ENCODE assay signal across 17 cellular contexts in the genomic region with DNA sequence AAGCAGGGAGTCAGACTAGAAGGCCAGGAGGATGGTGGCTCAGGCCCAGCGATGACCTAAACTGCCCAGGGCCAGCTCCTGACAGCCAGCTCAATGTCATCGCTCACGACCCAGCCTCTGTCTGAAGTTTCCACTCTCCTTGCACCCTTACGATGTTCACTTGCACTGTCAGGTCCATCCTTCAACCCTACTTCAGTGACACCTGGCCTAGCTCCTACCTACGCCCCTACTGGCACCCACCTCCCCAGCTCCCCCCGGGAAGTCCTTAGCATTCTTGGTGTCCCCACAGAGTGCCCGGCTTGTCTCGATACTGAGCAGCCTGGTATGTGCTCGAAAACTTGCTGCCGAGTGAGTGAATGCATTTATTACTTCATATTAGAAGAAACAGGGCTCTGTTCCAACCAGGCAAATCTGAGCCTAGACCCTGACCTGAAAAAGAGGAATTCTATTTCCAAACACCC. TPM values are rescaled to one million over a fixed set of nuclear protein-coding genes. Genes with fewer than 3 reads are reported as not detected.
DNase-seq lines count a peak whose midpoint lies in the region; ATAC-seq and TF ChIP-seq lines count a peak whose summit lies in the region.
"Had no signal": no experiment of that assay in that cellular context is flagged by ENCODE, and none has a peak within 500 bp of the region (broad histone marks: within the 10 kb centered on the region; RNA-seq: fewer than 3 reads in every experiment).

No MANE protein-coding gene starts in this region.

- H3K9me3 Mint-ChIP-seq in HFFc6, result peaks cover 69% of the 10 kb centered on the region
- H3K9me3 Mint-ChIP-seq: effector memory CD8-positive, alpha-beta T cell; memory B cell had no signal

- no peak overlapping the region for H3K4me3 Mint-ChIP-seq in HFFc6
- H3K4me3 Mint-ChIP-seq: activated CD8-positive, alpha-beta memory T cell treated with anti-CD3 and anti-CD28 coated beads, Interleukin-2, amount 10 ng/mL, durations not matched to agents 7 days and 5 days; effector memory CD8-positive, alpha-beta T cell; memory B cell had no signal

- H3K27ac Mint-ChIP-seq in HFFc6, result no peak overlapping the region
- H3K27ac Mint-ChIP-seq: activated CD8-positive, alpha-beta memory T cell treated with anti-CD3 and anti-CD28 coated beads, Interleukin-2, amount 10 ng/mL, durations not matched to agents 7 days and 5 days; effector memory CD8-positive, alpha-beta T cell; memory B cell had no signal

- TF ChIP-seq CTCF in body of pancreas (IDR thresholded peaks at IDR 0.05) (no peak), right atrium auricular region (IDR thresholded peaks at IDR 0.05) (no peak), psoas muscle (IDR thresholded peaks at IDR 0.05) (no peak), upper lobe of left lung (IDR thresholded peaks at IDR 0.05) (no peak), HFFc6 (IDR thresholded peaks at IDR 0.05) (no peak)

- no peaks in the 10 kb centered on the region for H3K36me3 Mint-ChIP-seq in HFFc6 (ENCODE audit: low read depth)
- H3K36me3 Mint-ChIP-seq: activated CD8-positive, alpha-beta memory T cell treated with anti-CD3 and anti-CD28 coated beads, Interleukin-2, amount 10 ng/mL, durations not matched to agents 7 days and 5 days; memory B cell had no signal

- H3K4me3 ChIP-seq in body of pancreas (no peak overlapping the region), right atrium auricular region (peak overlapping the region in 1 of 2 donors; percentile 14), psoas muscle (peak overlapping the region; percentile 28), upper lobe of left lung (no peak overlapping the region)
- H3K4me3 ChIP-seq: PC-9 had no signal

- 53 to 62% methylated on average over 8 to 10 of the region's 10 CpGs for WGBS in body of pancreas, 2 donors
- 21 to 32% (median 31%) methylated on average over 10 of the region's 10 CpGs for WGBS in psoas muscle, 3 donors
- 61 to 63% methylated on average over 10 of the region's 10 CpGs for WGBS in upper lobe of left lung, 2 donors

- TF ChIP-seq POLR2A in body of pancreas (IDR thresholded peaks at IDR 0.05) (no peak), upper lobe of left lung (IDR thresholded peaks at IDR 0.05) (no peak)

- H3K27me3 ChIP-seq in body of pancreas (no peaks in the 10 kb centered on the region), right atrium auricular region (no peaks in the 10 kb centered on the region), psoas muscle (ENCODE audit: insufficient read depth in 3 of 3, low read length in 2 of 3) (no peaks in the 10 kb centered on the region), upper lobe of left lung (no peaks in the 10 kb centered on the region)

- intact Hi-C loops in body of pancreas (cut with DNase I) (no loop called here), psoas muscle (cut with DNase I) (loop anchor here (5.0 kb wide), 2 partner anchors 56 to 76 kb away; no protein-coding TSS in a partner anchor)

- H3K27ac ChIP-seq in body of pancreas (peak overlapping the region in 1 of 4 donors; percentile 27), right atrium auricular region (peak overlapping the region; percentile 77 to 88), psoas muscle (peak overlapping the region; percentile 80), upper lobe of left lung (peak overlapping the region in 3 of 4 donors; percentile 22 to 34 (median 27))
- H3K27ac ChIP-seq: PC-9 had no signal

- TF ChIP-seq EP300 in upper lobe of left lung (IDR thresholded peaks at IDR 0.05), result no peak

- H3K4me1 ChIP-seq in body of pancreas (peaks cover 11% of the 10 kb centered on the region), right atrium auricular region (peaks cover 0 to 12% of the 10 kb centered on the region in 2 donors), psoas muscle (peaks cover 20% of the 10 kb centered on the region), upper lobe of left lung (peaks cover 0 to 9% (median 4%) of the 10 kb centered on the region in 4 donors)

- H3K4me1 Mint-ChIP-seq in HFFc6 (ENCODE audit: low read depth), result no peaks in the 10 kb centered on the region
- H3K4me1 Mint-ChIP-seq: activated CD8-positive, alpha-beta memory T cell treated with anti-CD3 and anti-CD28 coated beads, Interleukin-2, amount 10 ng/mL, durations not matched to agents 7 days and 5 days; memory B cell had no signal

- H3K9me3 ChIP-seq in body of pancreas, result no peaks in the 10 kb centered on the region
- no peaks in the 10 kb centered on the region for H3K9me3 ChIP-seq in right atrium auricular region
- H3K9me3 ChIP-seq in psoas muscle, result no peaks in the 10 kb centered on the region
- no peaks in the 10 kb centered on the region for H3K9me3 ChIP-seq in upper lobe of left lung

- no peaks in the 10 kb centered on the region for H3K36me3 ChIP-seq in body of pancreas (replicated peaks in 1 of 2; ENCODE audit: insufficient read depth in 1 of 2, low read depth in 2 of 2)
- no peaks in the 10 kb centered on the region for H3K36me3 ChIP-seq in right atrium auricular region
- no peaks in the 10 kb centered on the region for H3K36me3 ChIP-seq in psoas muscle (ENCODE audit: insufficient read depth in 1 of 2, low read depth in 1 of 2)
- H3K36me3 ChIP-seq in upper lobe of left lung, result no peaks in the 10 kb centered on the region

- ATAC-seq in body of pancreas, result peak; percentile 56
- peak; percentile 27 to 47 (median 40) for ATAC-seq in psoas muscle
- peak; percentile 18 to 19 for ATAC-seq in upper lobe of left lung (ENCODE audit: low FRiP score in 2 of 2)
- ATAC-seq: activated CD8-positive, alpha-beta memory T cell treated with anti-CD3 and anti-CD28 coated beads, Interleukin-2, amount 10 ng/mL, durations not matched to agents 7 days and 5 days; effector memory CD8-positive, alpha-beta T cell had no signal

- H3K27me3 Mint-ChIP-seq in HFFc6 (ENCODE audit: insufficient read depth), result peaks cover 6% of the 10 kb centered on the region
- H3K27me3 Mint-ChIP-seq: activated CD8-positive, alpha-beta memory T cell treated with anti-CD3 and anti-CD28 coated beads, Interleukin-2, amount 10 ng/mL, durations not matched to agents 7 days and 5 days had no signal

- DNase-seq in body of pancreas, result peak in 3 of 4 donors; percentile 12 to 30 (median 23)
- no peak for DNase-seq in right atrium auricular region (ENCODE audit: low spot score)
- DNase-seq in psoas muscle, result peak; percentile 44 to 61
- no peak for DNase-seq in upper lobe of left lung
- DNase-seq in SW480 (ENCODE audit: low spot score), result no peak
- DNase-seq in NCI-H446 treated with DMSO at 0.1 percent for 48 hours (lab: John Stamatoyannopoulos, UW), result no peak
- DNase-seq in HFFc6, result no peak
- no peak for DNase-seq in GM03348 (ENCODE audit: low spot score)
- DNase-seq: activated CD8-positive, alpha-beta memory T cell treated with anti-CD3 and anti-CD28 coated beads, Interleukin-2, amount 10 ng/mL, durations not matched to agents 7 days and 5 days; activated effector memory CD4-positive, alpha-beta T cell treated with Interleukin-2 at 50 U/mL for 16 hours; AML-193; effector memory CD8-positive, alpha-beta T cell; NCI-H1436; stimulated activated CD4-positive, alpha-beta T cell treated with anti-CD3 and anti-CD28 coated beads, Interleukin-2, amount 100 ng/mL, for 48 hours had no signal

RNA-seq across cellular contexts. Expression of a gene that starts 29.7 kb away (rescaled TPM):
- not detected for total RNA-seq in body of pancreas
- total RNA-seq in right atrium auricular region, result under 1 TPM in 1 of 2 donors, not detected in 1; 0.98 TPM
- total RNA-seq in psoas muscle, result 10 to 100 TPM in 1 of 4 donors, 1 to 10 TPM in 3; 7.0 to 26.8 (median 9.5) TPM
- polyA plus RNA-seq in psoas muscle, result 1 to 10 TPM; 2.9 to 6.5 (median 5.1) TPM
- total RNA-seq in upper lobe of left lung, result under 1 TPM in 1 of 6 donors, not detected in 5; 0.11 TPM
- total RNA-seq in HFFc6 (2021; fragmentation: NEBNext Ultra II Directional; extraction: Animal tissue kit (Norgen Biotek cat#: 25700)), result not detected
- total RNA-seq: activated CD8-positive, alpha-beta memory T cell treated with anti-CD3 and anti-CD28 coated beads, Interleukin-2, amount 10 ng/mL, durations not matched to agents 7 days and 5 days; PC-9; subcutaneous adipose tissue had no signal

RNA-seq across cellular contexts. Expression of a gene that starts 40.2 kb away (rescaled TPM):
- 1 to 10 TPM; 7.5 to 9.9 TPM for total RNA-seq in body of pancreas
- total RNA-seq in right atrium auricular region, result 10 to 100 TPM; 17.3 to 28.9 TPM
- 10 to 100 TPM; 22.4 to 33.8 (median 28.7) TPM for total RNA-seq in psoas muscle
- 10 to 100 TPM; 17.2 to 38.4 (median 18.6) TPM for polyA plus RNA-seq in psoas muscle
- 10 to 100 TPM in 5 of 6 donors, 1 to 10 TPM in 1; 9.4 to 56.5 (median 34.2) TPM for total RNA-seq in upper lobe of left lung
- not detected for total RNA-seq in HFFc6 (2021; fragmentation: NEBNext Ultra II Directional; extraction: Animal tissue kit (Norgen Biotek cat#: 25700))
- total RNA-seq: activated CD8-positive, alpha-beta memory T cell treated with anti-CD3 and anti-CD28 coated beads, Interleukin-2, amount 10 ng/mL, durations not matched to agents 7 days and 5 days; PC-9 had no signal

Comparison
In these comparisons a context has a peak if more than half of its experiments do, and no peak if none do; other contexts are left out.
1. DNase-seq: peak in body of pancreas (3 of 4) and psoas muscle (2 of 2); none in right atrium auricular region (single experiment), upper lobe of left lung (0 of 2), SW480 (single experiment), NCI-H446 treated with DMSO at 0.1 percent for 48 hours (single experiment), HFFc6 (single experiment) and GM03348 (single experiment).
2. RNA of a gene that starts 29.7 kb away (total RNA-seq): 7.0 to 26.8 TPM in psoas muscle; 0.98 TPM in right atrium auricular region, not detected in HFFc6, not detected in body of pancreas and 0.11 TPM in upper lobe of left lung; every median in the first group is over 4 times any median in the second.
3. RNA of a gene that starts 40.2 kb away (total RNA-seq): 9.4 to 56.5 TPM in upper lobe of left lung, 22.4 to 33.8 TPM in psoas muscle, 17.3 to 28.9 TPM in right atrium auricular region and 7.5 to 9.9 TPM in body of pancreas; not detected in HFFc6; every median in the first group is over 4 times any median in the second.
4. Peak in every context shown above with its lines, with median percentiles within 50 percentile points of each other: ATAC-seq.